ENCODE assay signal across 15 cellular contexts in genomic region chr1:2482588-2482987, GRCh38. TPM values are rescaled to one million over a fixed set of nuclear protein-coding genes. Genes with fewer than 3 reads are reported as not detected.
"Had no signal": no experiment of that assay in that cellular context is flagged by ENCODE, and none has a peak within 500 bp of the region (broad histone marks: within the 10 kb centered on the region; RNA-seq: fewer than 3 reads in every experiment).

No MANE protein-coding gene starts in this region.

- H3K27ac Mint-ChIP-seq: activated CD4-positive, alpha-beta memory T cell treated with anti-CD3 and anti-CD28 coated beads for 36 hours; activated naive CD8-positive, alpha-beta T cell; naive B cell had no signal

- H3K4me1 ChIP-seq: sigmoid colon, uterus had no signal

- H3K27me3 ChIP-seq: uterus had no signal

- DNase-seq: activated CD4-positive, alpha-beta memory T cell treated with anti-CD3 and anti-CD28 coated beads for 36 hours; activated gamma-delta T cell; activated T-cell treated with anti-CD3 and anti-CD28 coated beads, Interleukin-2, amount 50 U/mL, for 48 hours; hypothalamus; naive B cell; sigmoid colon; T-helper 2 cell; uterus had no signal

- H3K27ac ChIP-seq: sigmoid colon, stomach, thoracic aorta, uterus had no signal

- H3K4me3 Mint-ChIP-seq: activated CD4-positive, alpha-beta memory T cell treated with anti-CD3 and anti-CD28 coated beads for 36 hours; activated naive CD8-positive, alpha-beta T cell had no signal

- H3K9me3 ChIP-seq: sigmoid colon, stomach, thoracic aorta, uterus had no signal

- H3K9me3 Mint-ChIP-seq: activated CD4-positive, alpha-beta memory T cell treated with anti-CD3 and anti-CD28 coated beads for 36 hours had no signal

- ATAC-seq: activated CD4-positive, CD25-positive, alpha-beta regulatory T cell treated with anti-CD3 and anti-CD28 coated beads, Interleukin-2, amount 50 U/mL, for 24 hours had no signal

- H3K4me3 ChIP-seq: lung, sigmoid colon, stomach, thoracic aorta, uterus had no signal

- H3K36me3 ChIP-seq: sigmoid colon, stomach, thoracic aorta, uterus had no signal

- H3K27me3 Mint-ChIP-seq: activated CD4-positive, alpha-beta memory T cell treated with anti-CD3 and anti-CD28 coated beads for 36 hours; activated naive CD8-positive, alpha-beta T cell; naive B cell had no signal

RNA-seq across cellular contexts. Expression of gene HES5, which starts 47.5 kb away (rescaled TPM):
- total RNA-seq: chondrocyte, pulmonary artery endothelial cell had no signal
